ENCODE assay signal across 21 cellular contexts in the genomic region with DNA sequence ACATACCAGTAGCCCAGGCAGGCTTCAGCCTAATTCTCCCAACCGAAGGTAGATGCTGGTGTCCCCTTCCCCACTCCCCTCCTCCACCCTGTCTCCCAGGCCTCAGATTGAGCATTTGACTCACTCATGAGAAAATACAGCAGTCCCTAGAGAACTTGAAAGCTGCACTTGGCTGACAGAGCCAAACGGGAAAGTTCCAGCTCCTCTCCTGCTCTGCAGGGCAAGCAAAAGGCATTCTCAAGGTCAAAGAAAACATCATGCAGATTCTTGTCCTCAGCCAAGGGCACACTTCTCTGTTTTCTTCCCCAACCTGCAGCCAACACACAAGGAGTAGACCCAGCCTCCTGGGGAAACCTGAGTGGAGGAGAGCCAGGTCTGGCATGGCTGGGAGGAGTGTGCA.
DNase-seq lines count a peak whose midpoint lies in the region; ATAC-seq, FAIRE-seq and TF ChIP-seq lines count a peak whose summit lies in the region.
"Had no signal": no experiment of that assay in that cellular context is flagged by ENCODE, and none has a peak within 500 bp of the region (broad histone marks: within the 10 kb centered on the region; RNA-seq: fewer than 3 reads in every experiment).

No MANE protein-coding gene starts in this region.

- no peak for ATAC-seq in activated naive CD8-positive, alpha-beta T cell treated with anti-CD3 and anti-CD28 coated beads, Interleukin-2, amount 10 ng/mL, durations not matched to agents 7 days and 5 days (ENCODE audit: low read depth)
- ATAC-seq in activated naive CD8-positive, alpha-beta T cell treated with anti-CD3 and anti-CD28 coated beads, Interleukin-2, amount 50 U/mL, for 24 hours: no peak
- ATAC-seq in SK-N-SH treated with all-trans-retinoic acid at 6 μM for 48 hours: peak; percentile 44
- ATAC-seq: body of pancreas; foreskin keratinocyte; stimulated activated memory B cell treated with anti-CD40 and anti-IgM and Interleukin-4, amounts not matched to agents 10 μg/mL and 1 μg/mL and 100 μg/mL, for 72 hours had no signal

- H3K27me3 Mint-ChIP-seq in activated naive CD8-positive, alpha-beta T cell treated with anti-CD3 and anti-CD28 coated beads, Interleukin-2, amount 10 ng/mL, durations not matched to agents 7 days and 5 days: no peaks in the 10 kb centered on the region
- no peaks in the 10 kb centered on the region for H3K27me3 Mint-ChIP-seq in activated naive CD8-positive, alpha-beta T cell treated with anti-CD3 and anti-CD28 coated beads, Interleukin-2, amount 50 U/mL, for 24 hours
- H3K27me3 Mint-ChIP-seq in type B pancreatic cell: no peaks in the 10 kb centered on the region
- H3K27me3 Mint-ChIP-seq: stimulated activated memory B cell treated with anti-CD40 and anti-IgM and Interleukin-4, amounts not matched to agents 10 μg/mL and 1 μg/mL and 100 μg/mL, for 72 hours had no signal

- peak overlapping the region; percentile 87 for H3K27ac Mint-ChIP-seq in activated naive CD8-positive, alpha-beta T cell treated with anti-CD3 and anti-CD28 coated beads, Interleukin-2, amount 10 ng/mL, durations not matched to agents 7 days and 5 days
- no peak overlapping the region for H3K27ac Mint-ChIP-seq in activated naive CD8-positive, alpha-beta T cell treated with anti-CD3 and anti-CD28 coated beads, Interleukin-2, amount 50 U/mL, for 24 hours
- H3K27ac Mint-ChIP-seq in type B pancreatic cell: peak overlapping the region; percentile 90
- H3K27ac Mint-ChIP-seq: stimulated activated memory B cell treated with anti-CD40 and anti-IgM and Interleukin-4, amounts not matched to agents 10 μg/mL and 1 μg/mL and 100 μg/mL, for 72 hours had no signal

- no peaks in the 10 kb centered on the region for H3K27me3 ChIP-seq in mesenchymal stem cell (ENCODE audit: control insufficient read depth in 1 of 2, insufficient read depth in 1 of 2, low read length in 2 of 2)
- H3K27me3 ChIP-seq: body of pancreas, foreskin keratinocyte, upper lobe of left lung had no signal

- no peak overlapping the region for H3K4me2 ChIP-seq in mesenchymal stem cell (ENCODE audit: low read length, poor library complexity, severe bottlenecking)

- no peak overlapping the region for H3K9ac ChIP-seq in mesenchymal stem cell (ENCODE audit: low read length)

- no peak overlapping the region for H3K23ac ChIP-seq in mesenchymal stem cell (ENCODE audit: low read length in 2 of 2)

- H2BK5ac ChIP-seq in mesenchymal stem cell (ENCODE audit: low read depth, low read length, poor library complexity, severe bottlenecking): no peak overlapping the region

- peak overlapping the region; percentile 30 for H3K4me3 Mint-ChIP-seq in activated naive CD8-positive, alpha-beta T cell treated with anti-CD3 and anti-CD28 coated beads, Interleukin-2, amount 10 ng/mL, durations not matched to agents 7 days and 5 days
- no peak overlapping the region for H3K4me3 Mint-ChIP-seq in activated naive CD8-positive, alpha-beta T cell treated with anti-CD3 and anti-CD28 coated beads, Interleukin-2, amount 50 U/mL, for 24 hours
- no peak overlapping the region for H3K4me3 Mint-ChIP-seq in type B pancreatic cell
- H3K4me3 Mint-ChIP-seq: stimulated activated memory B cell treated with anti-CD40 and anti-IgM and Interleukin-4, amounts not matched to agents 10 μg/mL and 1 μg/mL and 100 μg/mL, for 72 hours had no signal

- POLR2A ChIA-PET in activated naive CD8-positive, alpha-beta T cell treated with anti-CD3 and anti-CD28 coated beads, Interleukin-2, amount 10 ng/mL, durations not matched to agents 7 days and 5 days (lab: Charles Lee): interaction anchor here (2.3 to 5.1 kb wide), 7 partner anchors 9 to 104 kb away, joined by 11 to 28 read pairs (median 23); a partner anchor contains a TSS

- peaks cover 34% of the 10 kb centered on the region for H3K4me1 ChIP-seq in mesenchymal stem cell (ENCODE audit: control insufficient read depth, insufficient read depth, low read depth, low read length)
- H3K4me1 ChIP-seq: body of pancreas had no signal

- H4K91ac ChIP-seq in mesenchymal stem cell (ENCODE audit: low read length): peak overlapping the region; percentile 34

- peak overlapping the region in 1 of 2 experiments; percentile 41 for H3K4ac ChIP-seq in mesenchymal stem cell (ENCODE audit: low read depth in 1 of 2, low read length in 2 of 2)

- H3K36me3 Mint-ChIP-seq in activated naive CD8-positive, alpha-beta T cell treated with anti-CD3 and anti-CD28 coated beads, Interleukin-2, amount 10 ng/mL, durations not matched to agents 7 days and 5 days: no peaks in the 10 kb centered on the region
- H3K36me3 Mint-ChIP-seq in activated naive CD8-positive, alpha-beta T cell treated with anti-CD3 and anti-CD28 coated beads, Interleukin-2, amount 50 U/mL, for 24 hours (ENCODE audit: low read depth): no peaks in the 10 kb centered on the region
- no peaks in the 10 kb centered on the region for H3K36me3 Mint-ChIP-seq in type B pancreatic cell
- H3K36me3 Mint-ChIP-seq: stimulated activated memory B cell treated with anti-CD40 and anti-IgM and Interleukin-4, amounts not matched to agents 10 μg/mL and 1 μg/mL and 100 μg/mL, for 72 hours had no signal

- H3K4me1 Mint-ChIP-seq in activated naive CD8-positive, alpha-beta T cell treated with anti-CD3 and anti-CD28 coated beads, Interleukin-2, amount 10 ng/mL, durations not matched to agents 7 days and 5 days: peaks cover 71% of the 10 kb centered on the region
- peaks cover 64% of the 10 kb centered on the region for H3K4me1 Mint-ChIP-seq in activated naive CD8-positive, alpha-beta T cell treated with anti-CD3 and anti-CD28 coated beads, Interleukin-2, amount 50 U/mL, for 24 hours
- peaks cover 64% of the 10 kb centered on the region for H3K4me1 Mint-ChIP-seq in type B pancreatic cell (ENCODE audit: unreplicated experiment)

- H3K36me3 ChIP-seq in mesenchymal stem cell (ENCODE audit: control insufficient read depth in 1 of 2, insufficient read depth in 2 of 2, low read depth in 1 of 2, low read length in 2 of 2): no peaks in the 10 kb centered on the region
- H3K36me3 ChIP-seq: upper lobe of left lung had no signal

- peak overlapping the region; percentile 49 to 65 for H3K18ac ChIP-seq in mesenchymal stem cell (ENCODE audit: low read depth in 1 of 2, low read length in 2 of 2)

- no peak for TF ChIP-seq CTCF in type B pancreatic cell (conservative IDR thresholded peaks at IDR 0.05)

- peak overlapping the region; percentile 16 for H2AK5ac ChIP-seq in mesenchymal stem cell (ENCODE audit: low read length, severe bottlenecking)

- H2AFZ ChIP-seq in mesenchymal stem cell (ENCODE audit: low read depth, low read length): no peak overlapping the region

- no peak for FAIRE-seq in RCC 7860 (lab: Jason Lieb, UNC)
- FAIRE-seq: endometrium, small intestine had no signal

- no peak overlapping the region for H3K14ac ChIP-seq in mesenchymal stem cell (ENCODE audit: low read length in 2 of 2)

- H2BK120ac ChIP-seq in mesenchymal stem cell (ENCODE audit: low read depth, low read length): peak overlapping the region; percentile 27

- no peak overlapping the region for H3K27ac ChIP-seq in mesenchymal stem cell (ENCODE audit: low read length, poor library complexity, severe bottlenecking)
- H3K27ac ChIP-seq: body of pancreas, upper lobe of left lung had no signal

- peak overlapping the region in 1 of 2 experiments; percentile 83 for H2BK12ac ChIP-seq in mesenchymal stem cell (ENCODE audit: low read length in 2 of 2)

- no peak overlapping the region for H2BK15ac ChIP-seq in mesenchymal stem cell (ENCODE audit: low read depth, poor library complexity, severe bottlenecking)

- no peaks in the 10 kb centered on the region for H3K79me1 ChIP-seq in mesenchymal stem cell (replicated peaks; ENCODE audit: low read length, poor library complexity, severe bottlenecking)

- no peaks in the 10 kb centered on the region for H3K9me3 Mint-ChIP-seq in activated naive CD8-positive, alpha-beta T cell treated with anti-CD3 and anti-CD28 coated beads, Interleukin-2, amount 10 ng/mL, durations not matched to agents 7 days and 5 days
- no peaks in the 10 kb centered on the region for H3K9me3 Mint-ChIP-seq in activated naive CD8-positive, alpha-beta T cell treated with anti-CD3 and anti-CD28 coated beads, Interleukin-2, amount 50 U/mL, for 24 hours
- H3K9me3 Mint-ChIP-seq in type B pancreatic cell: no peaks in the 10 kb centered on the region
- H3K9me3 Mint-ChIP-seq: stimulated activated memory B cell treated with anti-CD40 and anti-IgM and Interleukin-4, amounts not matched to agents 10 μg/mL and 1 μg/mL and 100 μg/mL, for 72 hours had no signal

- WGBS in mesenchymal stem cell: 37% methylated on average over 2 of the region's 2 CpGs

- H3K4me3 ChIP-seq in mesenchymal stem cell (ENCODE audit: insufficient read depth in 1 of 2, low read depth in 1 of 2, low read length in 2 of 2): no peak overlapping the region
- H3K4me3 ChIP-seq: body of pancreas, upper lobe of left lung had no signal

- H3K9me3 ChIP-seq in mesenchymal stem cell (ENCODE audit: control insufficient read depth, low read length): no peaks in the 10 kb centered on the region
- H3K9me3 ChIP-seq: body of pancreas, upper lobe of left lung had no signal

- no peak for DNase-seq in activated naive CD8-positive, alpha-beta T cell treated with anti-CD3 and anti-CD28 coated beads, Interleukin-2, amount 10 ng/mL, durations not matched to agents 7 days and 5 days
- DNase-seq in activated naive CD8-positive, alpha-beta T cell treated with anti-CD3 and anti-CD28 coated beads, Interleukin-2, amount 50 U/mL, for 24 hours: no peak
- no peak for DNase-seq in mesenchymal stem cell
- no peak for DNase-seq in type B pancreatic cell (ENCODE audit: extremely low spot score, unreplicated experiment)
- DNase-seq in GM03348 (ENCODE audit: low spot score): no peak
- DNase-seq in hypothalamus (lab: John Stamatoyannopoulos, UW): no peak
- DNase-seq in RCC 7860 (ENCODE audit: low spot score): no peak
- DNase-seq: activated CD4-positive, alpha-beta T cell treated with anti-CD3 and anti-CD28 coated beads, Interleukin-2, amount 50 U/mL, for 1 hour; activated effector memory CD4-positive, alpha-beta T cell treated with anti-CD3 and anti-CD28 coated beads, Interleukin-2, amount 50 U/mL, for 16 hours; body of pancreas; DMS153; foreskin keratinocyte; NCI-H1048; NCI-H2227 treated with DMSO at 0.1 percent for 48 hours; occipital lobe; SHP77 treated with DMSO at 0.1 percent for 48 hours; small intestine; upper lobe of left lung had no signal

- H4K8ac ChIP-seq in mesenchymal stem cell (ENCODE audit: low read length): no peak overlapping the region
